Comparison of ENCODE assay signal across 16 cellular contexts in genomic region chr11:118443590-118444218, GRCh38. TPM values are rescaled to one million over a fixed set of nuclear protein-coding genes. Genes with fewer than 3 reads are reported as not detected.
DNase-seq lines count a peak whose midpoint lies in the region; ATAC-seq, FAIRE-seq and TF ChIP-seq lines count a peak whose summit lies in the region.
"Had no signal": no experiment of that assay in that cellular context is flagged by ENCODE, and none has a peak within 500 bp of the region (broad histone marks: within the 10 kb centered on the region; RNA-seq: fewer than 3 reads in every experiment).

No MANE protein-coding gene starts in this region.

- H3K27me3 Mint-ChIP-seq in CD8-positive, alpha-beta memory T cell, result no peaks in the 10 kb centered on the region
- no peaks in the 10 kb centered on the region for H3K27me3 Mint-ChIP-seq in effector memory CD8-positive, alpha-beta T cell

- peaks cover 0 to 61% (median 18%) of the 10 kb centered on the region in 3 donors for H3K36me3 Mint-ChIP-seq in CD8-positive, alpha-beta memory T cell
- peaks cover 13% of the 10 kb centered on the region for H3K36me3 Mint-ChIP-seq in effector memory CD8-positive, alpha-beta T cell (ENCODE audit: insufficient read depth)

- TF ChIP-seq EP300 in HepG2 (IDR thresholded peaks at IDR 0.05; ENCODE audit: low read depth in 2 of 2, low read length in 2 of 2) (no peak), HepG2 (CRISPR knock-in tag; IDR thresholded peaks at IDR 0.05; ENCODE audit: borderline replicate concordance) (no peak)

- no peaks in the 10 kb centered on the region for H3K36me3 ChIP-seq in CD8-positive, alpha-beta memory T cell (ENCODE audit: insufficient read depth, low read length)
- H3K36me3 ChIP-seq in vagina, result no peaks in the 10 kb centered on the region
- peaks cover 3 to 16% of the 10 kb centered on the region in 2 experiments; a peak in 4 of 5 replicates for H3K36me3 ChIP-seq in HepG2 (replicated peaks in 1 of 2; ENCODE audit: control insufficient read depth in 1 of 2, insufficient read depth in 2 of 2, low read length in 2 of 2)

- no peak for TF ChIP-seq POLR2A in vagina (IDR thresholded peaks at IDR 0.05)
- no peak for TF ChIP-seq POLR2A in HepG2 (IDR thresholded peaks at IDR 0.05; ENCODE audit: insufficient read depth in 1 of 2, low read depth in 2 of 2, low read length in 2 of 2)

- H3K4me3 Mint-ChIP-seq in CD8-positive, alpha-beta memory T cell, result peak overlapping the region; percentile 21 to 74 (median 64)
- peak overlapping the region; percentile 31 to 69 for H3K4me3 Mint-ChIP-seq in effector memory CD8-positive, alpha-beta T cell

- no peak overlapping the region for H3K4me2 ChIP-seq in HepG2 (ENCODE audit: low read depth, low read length)

- no peaks in the 10 kb centered on the region for H3K9me3 Mint-ChIP-seq in CD8-positive, alpha-beta memory T cell
- H3K9me3 Mint-ChIP-seq in effector memory CD8-positive, alpha-beta T cell, result no peaks in the 10 kb centered on the region

- H3K9me3 ChIP-seq in CD8-positive, alpha-beta memory T cell (ENCODE audit: low read length), result no peaks in the 10 kb centered on the region
- H3K9me3 ChIP-seq in vagina (no peaks in the 10 kb centered on the region), HepG2 (ENCODE audit: low read length) (no peaks in the 10 kb centered on the region)

- 98% methylated on average over 2 of the region's 2 CpGs for WGBS in HepG2 (ENCODE audit: low lambda C conversion rate)

- H3K4me1 Mint-ChIP-seq in CD8-positive, alpha-beta memory T cell, result peaks cover 94 to 98% (median 98%) of the 10 kb centered on the region in 3 donors
- peaks cover 71 to 90% of the 10 kb centered on the region in 2 donors for H3K4me1 Mint-ChIP-seq in effector memory CD8-positive, alpha-beta T cell (ENCODE audit: low read depth in 2 of 2)

- H4K20me1 ChIP-seq in HepG2 (ENCODE audit: insufficient read depth, low read length), result peaks cover 49% of the 10 kb centered on the region

- H3K4me1 ChIP-seq in CD8-positive, alpha-beta memory T cell (ENCODE audit: insufficient read depth, low read length), result peaks cover 86% of the 10 kb centered on the region
- peaks cover 96% of the 10 kb centered on the region for H3K4me1 ChIP-seq in vagina
- H3K4me1 ChIP-seq in HepG2 (ENCODE audit: insufficient read depth, low read length), result peaks cover 37% of the 10 kb centered on the region

- no peak for FAIRE-seq in HepG2 (lab: Jason Lieb, UNC)
- FAIRE-seq: endothelial cell of umbilical vein, keratinocyte had no signal

- peak; percentile 46 for ATAC-seq in GM18907 (IDR thresholded peaks at IDR 0.05; ENCODE audit: unreplicated experiment)
- peak; percentile 43 for ATAC-seq in HG03439 (IDR thresholded peaks at IDR 0.05; ENCODE audit: unreplicated experiment)
- peak; percentile 45 for ATAC-seq in effector memory CD8-positive, alpha-beta T cell (replicated peaks)
- no peak for ATAC-seq in HepG2
- ATAC-seq: Right ventricle myocardium inferior had no signal

- TF ChIP-seq CTCF in vagina (IDR thresholded peaks at IDR 0.05) (no peak), HepG2 (CRISPR knock-in tag; IDR thresholded peaks at IDR 0.05) (no peak)

- POLR2A ChIA-PET in CD8-positive, alpha-beta memory T cell (lab: Charles Lee), result interaction anchor here (0.6 to 1.2 kb wide), 2 partner anchors 8 to 14 kb away, joined by 3 read pairs; partner anchors contain the start of gene KMT2A
- POLR2A ChIA-PET in HepG2 (lab: Yijun Ruan, JAX), result no interaction called here

- no peak for DNase-seq in CD8-positive, alpha-beta memory T cell
- DNase-seq in effector memory CD8-positive, alpha-beta T cell, result no peak
- DNase-seq in NCI-H526 (lab: John Stamatoyannopoulos, UW) (no peak), vagina (ENCODE audit: extremely low spot score in 2 of 2) (no peak), HepG2 (ENCODE audit: low spot score) (no peak), NCI-H1436 (lab: John Stamatoyannopoulos, UW) (no peak)
- DNase-seq: C1 segment of cervical spinal cord; GDM1; HCEC 1CT; retina; stimulated activated CD4-positive, alpha-beta T cell treated with anti-CD3 and anti-CD28 coated beads, Interleukin-2, amount 100 ng/mL, for 48 hours had no signal

- in situ Hi-C loops in HepG2 (cut with HindIII; ENCODE audit: extremely low pct_ligation_motif_present, low pct_unique_long_range_greater_than_20kb), result no loop called here

- BruUV-seq in HepG2 (replicated peaks; lab: Mats Ljungman, UMichigan), result no TSS peak

- H3K9ac ChIP-seq in HepG2 (ENCODE audit: insufficient read depth, low read depth, low read length), result no peak overlapping the region

- peak overlapping the region; percentile 24 to 95 (median 76) for H3K27ac Mint-ChIP-seq in CD8-positive, alpha-beta memory T cell
- peak overlapping the region; percentile 42 to 98 for H3K27ac Mint-ChIP-seq in effector memory CD8-positive, alpha-beta T cell

- CTCF ChIA-PET in CD8-positive, alpha-beta memory T cell (lab: Charles Lee), result interaction anchor here (1.6 kb wide), 1 partner anchor 15 kb away, joined by 4 read pairs; no protein-coding TSS in a partner anchor
- CTCF ChIA-PET in HepG2 (lab: Yijun Ruan, JAX; ENCODE audit: low intra/inter-chr PET ratio, low total read pairs), result no interaction called here

- peaks cover 93% of the 10 kb centered on the region for H3K79me2 ChIP-seq in HepG2 (ENCODE audit: insufficient read depth, low read length)

- H3K27ac ChIP-seq in CD8-positive, alpha-beta memory T cell (ENCODE audit: low read depth, low read length), result no peak overlapping the region
- H3K27ac ChIP-seq in vagina (no peak overlapping the region), HepG2 (ENCODE audit: extremely low read length, insufficient read depth, low read length) (no peak overlapping the region)

- no peak overlapping the region for H2AFZ ChIP-seq in HepG2 (ENCODE audit: low read length)

- H3K27me3 ChIP-seq in CD8-positive, alpha-beta memory T cell (ENCODE audit: insufficient read depth, low read length, poor library complexity, severe bottlenecking), result no peaks in the 10 kb centered on the region
- H3K27me3 ChIP-seq in vagina (no peaks in the 10 kb centered on the region), HepG2 (ENCODE audit: control insufficient read depth in 1 of 2, insufficient read depth in 2 of 2, low read length in 2 of 2) (no peaks in the 10 kb centered on the region)

- H3K4me3 ChIP-seq in CD8-positive, alpha-beta memory T cell (ENCODE audit: low read length), result no peak overlapping the region
- H3K4me3 ChIP-seq in vagina, result no peak overlapping the region
- H3K4me3 ChIP-seq in HepG2 (replicated peaks in 1 of 3; ENCODE audit: insufficient read depth in 1 of 3, low read depth in 2 of 3, low read length in 3 of 3), result no peak overlapping the region

- intact Hi-C loops in vagina (cut with DNase I) (no loop called here), HepG2 (cut with micrococcal nuclease; ENCODE audit: unreplicated experiment) (no loop called here)

- no peak for TF ChIP-seq RAD21 in HepG2 (CRISPR knock-in tag; IDR thresholded peaks at IDR 0.05)

RNA-seq across cellular contexts. Expression of gene KMT2A, which starts 7.4 kb away (rescaled TPM):
- total RNA-seq in CD8-positive, alpha-beta memory T cell, result 10 to 100 TPM; 80.0 to 80.6 TPM
- 40.5 TPM for polyA plus RNA-seq in CD8-positive, alpha-beta memory T cell
- total RNA-seq in vagina (72.7 TPM), HepG2 (2016; rRNA removed; fragmentation: Illumina TruSeq; extraction: Trizol) (20.0 and 26.2 TPM in 2 replicates)
- total RNA-seq in HepG2 (2016; cell fraction: cytosol; rRNA removed; fragmentation: Illumina TruSeq; extraction: Trizol; ENCODE audit: low read depth), result 8.0 and 8.6 TPM in 2 replicates
- total RNA-seq in HepG2 (2016; cell fraction: insoluble cytoplasmic fraction; rRNA removed; fragmentation: Illumina TruSeq; extraction: Trizol), result 19.8 and 22.3 TPM in 2 replicates
- total RNA-seq in HepG2 (2016; cell fraction: membrane; rRNA removed; fragmentation: Illumina TruSeq; extraction: Trizol), result 9.8 and 12.0 TPM in 2 replicates
- 62.9 and 67.9 TPM in 2 replicates for total RNA-seq in HepG2 (2016; cell fraction: nucleus; rRNA removed; fragmentation: Illumina TruSeq; extraction: Trizol)
- 12.4 and 12.7 TPM in 2 replicates for polyA plus RNA-seq in HepG2 (2011; rRNA removed)
- 9.4 and 11.0 TPM in 2 replicates for polyA plus RNA-seq in HepG2 (2011; cell fraction: cytosol; rRNA removed)
- polyA plus RNA-seq in HepG2 (2011; cell fraction: nucleus; rRNA removed), result 53.6 and 54.8 TPM in 2 replicates
- polyA plus RNA-seq in HepG2 (2012), result 18.6 and 21.2 TPM in 2 replicates
- 1.8 and 2.3 TPM in 2 replicates for polyA plus RNA-seq in HepG2 (2016; cell fraction: cytosol; fragmentation: Illumina TruSeq; extraction: Trizol; ENCODE audit: low read depth)
- polyA plus RNA-seq in HepG2 (2016; cell fraction: insoluble cytoplasmic fraction; fragmentation: Illumina TruSeq; extraction: Trizol; ENCODE audit: low read depth), result 14.1 and 14.7 TPM in 2 replicates
- 3.7 and 4.5 TPM in 2 replicates for polyA plus RNA-seq in HepG2 (2016; cell fraction: membrane; fragmentation: Illumina TruSeq; extraction: Trizol; ENCODE audit: low read depth)
- 53.1 and 68.2 TPM in 2 replicates for polyA plus RNA-seq in HepG2 (2016; cell fraction: nucleus; fragmentation: Illumina TruSeq; extraction: Trizol; ENCODE audit: insufficient read depth, low read depth)
- polyA minus RNA-seq in HepG2 (2011; rRNA and poly(A)+ RNA removed; ENCODE audit: low replicate concordance), result 54.0 and 71.0 TPM in 2 replicates
- polyA minus RNA-seq in HepG2 (2011; cell fraction: cytosol; rRNA and poly(A)+ RNA removed), result 31.2 and 32.9 TPM in 2 replicates
- 121 and 138 TPM in 2 replicates for polyA minus RNA-seq in HepG2 (2011; cell fraction: nucleus; rRNA and poly(A)+ RNA removed)

RNA-seq across cellular contexts. Expression of gene ATP5MG, which starts 42.3 kb away (rescaled TPM):
- total RNA-seq in CD8-positive, alpha-beta memory T cell, result 100 to 1,000 TPM; 277 to 280 TPM
- polyA plus RNA-seq in CD8-positive, alpha-beta memory T cell, result 632 TPM
- total RNA-seq in vagina (169 TPM), HepG2 (2016; rRNA removed; fragmentation: Illumina TruSeq; extraction: Trizol) (320 and 408 TPM in 2 replicates)
- total RNA-seq in HepG2 (2016; cell fraction: cytosol; rRNA removed; fragmentation: Illumina TruSeq; extraction: Trizol; ENCODE audit: low read depth), result 159 and 171 TPM in 2 replicates
- 349 and 437 TPM in 2 replicates for total RNA-seq in HepG2 (2016; cell fraction: insoluble cytoplasmic fraction; rRNA removed; fragmentation: Illumina TruSeq; extraction: Trizol)
- total RNA-seq in HepG2 (2016; cell fraction: membrane; rRNA removed; fragmentation: Illumina TruSeq; extraction: Trizol), result 200 and 226 TPM in 2 replicates
- total RNA-seq in HepG2 (2016; cell fraction: nucleus; rRNA removed; fragmentation: Illumina TruSeq; extraction: Trizol), result 118 TPM in 2 replicates
- 209 and 260 TPM in 2 replicates for polyA plus RNA-seq in HepG2 (2011; rRNA removed)
- 224 and 232 TPM in 2 replicates for polyA plus RNA-seq in HepG2 (2011; cell fraction: cytosol; rRNA removed)
- polyA plus RNA-seq in HepG2 (2011; cell fraction: nucleus; rRNA removed), result 34.3 and 48.4 TPM in 2 replicates
- polyA plus RNA-seq in HepG2 (2012), result 196 and 279 TPM in 2 replicates
- polyA plus RNA-seq in HepG2 (2016; cell fraction: cytosol; fragmentation: Illumina TruSeq; extraction: Trizol; ENCODE audit: low read depth), result 199 and 242 TPM in 2 replicates
- polyA plus RNA-seq in HepG2 (2016; cell fraction: insoluble cytoplasmic fraction; fragmentation: Illumina TruSeq; extraction: Trizol; ENCODE audit: low read depth), result 446 and 519 TPM in 2 replicates
- 199 and 264 TPM in 2 replicates for polyA plus RNA-seq in HepG2 (2016; cell fraction: membrane; fragmentation: Illumina TruSeq; extraction: Trizol; ENCODE audit: low read depth)
- polyA plus RNA-seq in HepG2 (2016; cell fraction: nucleus; fragmentation: Illumina TruSeq; extraction: Trizol; ENCODE audit: insufficient read depth, low read depth), result 242 and 264 TPM in 2 replicates
- 36.3 and 59.5 TPM in 2 replicates for polyA minus RNA-seq in HepG2 (2011; rRNA and poly(A)+ RNA removed; ENCODE audit: low replicate concordance)
- polyA minus RNA-seq in HepG2 (2011; cell fraction: cytosol; rRNA and poly(A)+ RNA removed), result 41.8 and 56.3 TPM in 2 replicates
- 17.0 and 20.9 TPM in 2 replicates for polyA minus RNA-seq in HepG2 (2011; cell fraction: nucleus; rRNA and poly(A)+ RNA removed)
